ENCODE assay signal across 8 cellular contexts in genomic region chr21:33642896-33643657, GRCh38. TPM values are rescaled to one million over a fixed set of nuclear protein-coding genes. Genes with fewer than 3 reads are reported as not detected.
DNase-seq lines count a peak whose midpoint lies in the region; ATAC-seq and TF ChIP-seq lines count a peak whose summit lies in the region.

No MANE protein-coding gene starts in this region.

- H3K4me1 ChIP-seq in KMS-11 (ENCODE audit: low read depth, poor library complexity, severe bottlenecking) (peaks cover 21% of the 10 kb centered on the region), esophagus squamous epithelium (peaks cover 14 to 53% (median 16%) of the 10 kb centered on the region in 3 donors), muscle layer of colon (ENCODE audit: insufficient read depth, low read length) (peaks cover 24% of the 10 kb centered on the region), urinary bladder (ENCODE audit: insufficient read depth) (no peaks in the 10 kb centered on the region)

- H3K9ac ChIP-seq in KMS-11 = no peak overlapping the region; the same call in 1 of the 2 replicates
- peak overlapping the region; percentile 54 for H3K9ac ChIP-seq in muscle layer of colon (ENCODE audit: low read length)

- TF ChIP-seq CTCF in KMS-11 (conservative IDR thresholded peaks at IDR 0.05; ENCODE audit: low read depth, low read length) (no peak), esophagus squamous epithelium (IDR thresholded peaks at IDR 0.05) (no peak)

- H3K27ac ChIP-seq in KMS-11 (no peak overlapping the region), esophagus squamous epithelium (peak overlapping the region; percentile 90 to 96 (median 93)), muscle layer of colon (ENCODE audit: low read depth, low read length) (peak overlapping the region; percentile 79), urinary bladder (ENCODE audit: low read depth) (peak overlapping the region; percentile 75)

- no peak for ATAC-seq in HG03196 (IDR thresholded peaks at IDR 0.05; ENCODE audit: unreplicated experiment)

- H3K27me3 ChIP-seq in KMS-11 (ENCODE audit: insufficient read depth, low read depth) (peaks cover 8% of the 10 kb centered on the region; the same call in 1 of the 2 replicates), esophagus squamous epithelium (no peaks in the 10 kb centered on the region), muscle layer of colon (ENCODE audit: control insufficient read depth in 1 of 2, insufficient read depth in 2 of 2, low read length in 2 of 2) (no peaks in the 10 kb centered on the region)

- H3K4me3 ChIP-seq in KMS-11 (IDR thresholded peaks at IDR 0.05; ENCODE audit: insufficient read depth, low read depth, low read length) (no peak overlapping the region), esophagus squamous epithelium (peak overlapping the region; percentile 81 to 97 (median 90)), muscle layer of colon (ENCODE audit: low read depth in 1 of 2, low read length in 2 of 2) (peak overlapping the region; percentile 71 to 78), urinary bladder (ENCODE audit: low read depth, low read length) (peak overlapping the region; percentile 96)

- intact Hi-C loops in esophagus squamous epithelium (cut with DNase I) = no loop called here

- 0 to 2% methylated on average over 3 to 12 of the region's 78 CpGs for WGBS in esophagus squamous epithelium, 2 donors
- WGBS in urinary bladder = under 1% methylated on average over 78 of the region's 78 CpGs

- H3K9me3 ChIP-seq in esophagus squamous epithelium (no peaks in the 10 kb centered on the region), muscle layer of colon (ENCODE audit: low read length) (no peaks in the 10 kb centered on the region)

- H3K4me2 ChIP-seq in KMS-11 = peak overlapping the region; percentile 65

- H3K36me3 ChIP-seq in KMS-11 (ENCODE audit: insufficient read depth) = no peaks in the 10 kb centered on the region
- no peaks in the 10 kb centered on the region for H3K36me3 ChIP-seq in esophagus squamous epithelium
- no peaks in the 10 kb centered on the region for H3K36me3 ChIP-seq in muscle layer of colon (ENCODE audit: insufficient read depth, low read length)
- no peaks in the 10 kb centered on the region for H3K36me3 ChIP-seq in urinary bladder (ENCODE audit: insufficient read depth)

- H2AFZ ChIP-seq in KMS-11 (ENCODE audit: low read depth) = peak overlapping the region; percentile 73

- no peak for TF ChIP-seq POLR2A in esophagus squamous epithelium (IDR thresholded peaks at IDR 0.05)

- H3K79me2 ChIP-seq in KMS-11 (ENCODE audit: insufficient read depth, low read depth) = peaks cover 20% of the 10 kb centered on the region; the same call in 1 of the 2 replicates

- DNase-seq in EH (ENCODE audit: low read depth) (peak; percentile 49), esophagus squamous epithelium (lab: John Stamatoyannopoulos, UW) (no peak), NCI-H1436 (lab: John Stamatoyannopoulos, UW) (no peak)
- peak; percentile 49 for DNase-seq in activated T-cell treated with anti-CD3 and anti-CD28 coated beads, Interleukin-2, amount 50 U/mL, for 1 hour

- H4K20me1 ChIP-seq in KMS-11 (ENCODE audit: insufficient read depth) = no peaks in the 10 kb centered on the region; the same call in 1 of the 2 replicates

RNA-seq across cellular contexts. Expression of gene ITSN1, which starts 0.8 kb away (rescaled TPM):
- total RNA-seq in esophagus squamous epithelium (10 to 100 TPM in 3 of 4 donors, 1 to 10 TPM in 1; 9.5 to 27.1 (median 11.6) TPM), urinary bladder (81.7 TPM)
- 44.4 TPM for polyA plus RNA-seq in urinary bladder

RNA-seq across cellular contexts. Expression of gene CRYZL1, which starts 1.5 kb away (rescaled TPM):
- total RNA-seq in esophagus squamous epithelium (10 to 100 TPM in 3 of 4 donors, 1 to 10 TPM in 1; 7.9 to 25.7 (median 15.3) TPM), urinary bladder (69.3 TPM)
- 29.7 TPM for polyA plus RNA-seq in urinary bladder

RNA-seq across cellular contexts. Expression of gene DONSON, which starts 54.6 kb away (rescaled TPM):
- total RNA-seq in esophagus squamous epithelium (10 to 100 TPM in 3 of 4 donors, 1 to 10 TPM in 1; 6.1 to 13.2 (median 11.9) TPM), urinary bladder (28.7 TPM)
- polyA plus RNA-seq in urinary bladder = 6.0 TPM

Comparison
In these comparisons a context has a peak if more than half of its experiments do, and no peak if none do; other contexts are left out.
1. DNase-seq: peak in EH (single experiment) and activated T-cell treated with anti-CD3 and anti-CD28 coated beads, Interleukin-2, amount 50 U/mL, for 1 hour (single experiment); none in esophagus squamous epithelium (single experiment) and NCI-H1436 (single experiment).